Comparison of ENCODE assay signal across 21 cellular contexts in the genomic region with DNA sequence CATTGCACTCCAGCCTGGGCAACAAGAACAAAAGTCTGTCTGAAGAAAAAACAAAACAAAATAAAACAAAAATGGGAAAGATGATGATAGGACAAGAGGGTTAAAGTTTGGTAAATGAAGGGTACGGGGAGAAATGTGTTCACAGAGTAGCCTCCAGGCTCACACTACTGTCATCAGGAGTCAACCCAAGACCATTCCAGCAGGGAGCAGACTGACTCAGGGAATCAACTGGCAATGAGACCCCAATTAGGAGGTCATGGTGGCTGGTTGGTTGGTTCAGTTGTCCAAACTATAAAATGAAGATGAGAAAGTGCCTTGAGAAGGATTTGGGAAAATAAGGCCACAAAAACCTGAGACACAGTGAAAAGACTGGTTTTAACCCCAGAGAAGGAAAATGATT. TPM values are rescaled to one million over a fixed set of nuclear protein-coding genes. Genes with fewer than 3 reads are reported as not detected.
DNase-seq lines count a peak whose midpoint lies in the region; ATAC-seq and TF ChIP-seq lines count a peak whose summit lies in the region.
"Had no signal": no experiment of that assay in that cellular context is flagged by ENCODE, and none has a peak within 500 bp of the region (broad histone marks: within the 10 kb centered on the region; RNA-seq: fewer than 3 reads in every experiment).

No MANE protein-coding gene starts in this region.

- WGBS in endodermal cell (ENCODE audit: insufficient coverage in 1 of 2, insufficient read length in 1 of 2), 2 experiments = 75 to 88% methylated on average over 1 of the region's 1 CpG
- no CpG with 5 or more reads among the region's 1 CpG for WGBS in trophoblast cell (ENCODE audit: extremely low coverage, insufficient coverage, insufficient read length)

- H3K14ac ChIP-seq in trophoblast cell (ENCODE audit: low read length) = no peak overlapping the region

- no peak for TF ChIP-seq EP300 in Ishikawa (IDR thresholded peaks at IDR 0.05; ENCODE audit: borderline replicate concordance)

- no peak overlapping the region for H3K27ac ChIP-seq in endodermal cell (ENCODE audit: low read depth, low read length)
- no peak overlapping the region for H3K27ac ChIP-seq in trophoblast cell (ENCODE audit: low read depth, low read length)
- H3K27ac ChIP-seq: colonic mucosa, KMS-11, SJSA1, uterus had no signal

- no peak overlapping the region for H2AFZ ChIP-seq in trophoblast cell (ENCODE audit: insufficient read depth, low read length, poor library complexity)

- H3K4ac ChIP-seq in trophoblast cell (ENCODE audit: low read depth, low read length) = no peak overlapping the region

- H3K9me3 Mint-ChIP-seq in activated naive CD8-positive, alpha-beta T cell (ENCODE audit: low read depth) = peaks cover 5% of the 10 kb centered on the region
- H3K9me3 Mint-ChIP-seq in activated naive CD8-positive, alpha-beta T cell treated with anti-CD3 and anti-CD28 coated beads, Interleukin-2, amount 50 U/mL, for 24 hours = peaks cover 5% of the 10 kb centered on the region
- peaks cover 4% of the 10 kb centered on the region for H3K9me3 Mint-ChIP-seq in endodermal cell
- H3K9me3 Mint-ChIP-seq: HFFc6 had no signal

- H3K4me3 ChIP-seq in endodermal cell (ENCODE audit: low read length) (no peak overlapping the region), trophoblast cell (ENCODE audit: low read depth, low read length) (no peak overlapping the region)
- H3K4me3 ChIP-seq: colonic mucosa, SJSA1, uterus had no signal

- H4K91ac ChIP-seq in trophoblast cell (ENCODE audit: low read depth, low read length) = no peak overlapping the region

- no peaks in the 10 kb centered on the region for H3K4me1 ChIP-seq in endodermal cell (ENCODE audit: control insufficient read depth, insufficient read depth, low read length)
- no peaks in the 10 kb centered on the region for H3K4me1 ChIP-seq in trophoblast cell (ENCODE audit: control insufficient read depth in 1 of 2, insufficient read depth in 2 of 2, low read length in 2 of 2)
- H3K4me1 ChIP-seq: colonic mucosa, SJSA1, uterus had no signal

- no peak overlapping the region for H3K4me3 Mint-ChIP-seq in activated naive CD8-positive, alpha-beta T cell
- no peak overlapping the region for H3K4me3 Mint-ChIP-seq in activated naive CD8-positive, alpha-beta T cell treated with anti-CD3 and anti-CD28 coated beads, Interleukin-2, amount 50 U/mL, for 24 hours
- no peak overlapping the region for H3K4me3 Mint-ChIP-seq in endodermal cell
- H3K4me3 Mint-ChIP-seq: HFFc6 had no signal

- peak overlapping the region; percentile 1 for H3K27ac Mint-ChIP-seq in activated naive CD8-positive, alpha-beta T cell
- H3K27ac Mint-ChIP-seq in activated naive CD8-positive, alpha-beta T cell treated with anti-CD3 and anti-CD28 coated beads, Interleukin-2, amount 50 U/mL, for 24 hours = no peak overlapping the region
- no peak overlapping the region for H3K27ac Mint-ChIP-seq in endodermal cell
- H3K27ac Mint-ChIP-seq: HFFc6 had no signal

- H2BK120ac ChIP-seq in trophoblast cell (ENCODE audit: insufficient read depth, low read length, poor library complexity) = no peak overlapping the region

- peaks cover 10% of the 10 kb centered on the region for H3K4me1 Mint-ChIP-seq in activated naive CD8-positive, alpha-beta T cell (ENCODE audit: low read depth)
- H3K4me1 Mint-ChIP-seq in activated naive CD8-positive, alpha-beta T cell treated with anti-CD3 and anti-CD28 coated beads, Interleukin-2, amount 50 U/mL, for 24 hours = no peaks in the 10 kb centered on the region
- peaks cover 2% of the 10 kb centered on the region for H3K4me1 Mint-ChIP-seq in endodermal cell

- no peak overlapping the region for H4K12ac ChIP-seq in trophoblast cell (ENCODE audit: low read depth, low read length)

- H2BK5ac ChIP-seq in trophoblast cell (ENCODE audit: low read depth, low read length, poor library complexity) = no peak overlapping the region

- ATAC-seq in activated naive CD8-positive, alpha-beta T cell treated with anti-CD3 and anti-CD28 coated beads, Interleukin-2, amount 50 U/mL, for 24 hours = no peak
- ATAC-seq in sciatic nerve (no peak), omental fat pad (ENCODE audit: low FRiP score) (no peak), GM18867 (IDR thresholded peaks at IDR 0.05; ENCODE audit: unreplicated experiment) (no peak)

- TF ChIP-seq CTCF in endodermal cell (conservative IDR thresholded peaks at IDR 0.05) = peak; percentile 59
- no peak for TF ChIP-seq CTCF in omental fat pad (IDR thresholded peaks at IDR 0.05)

- H3K4me2 ChIP-seq in trophoblast cell (ENCODE audit: low read length) = no peak overlapping the region
- H3K4me2 ChIP-seq: KMS-11 had no signal

- H3K36me3 ChIP-seq in endodermal cell (ENCODE audit: control insufficient read depth, insufficient read depth, low read length) = no peaks in the 10 kb centered on the region
- H3K36me3 ChIP-seq in trophoblast cell (ENCODE audit: control insufficient read depth in 1 of 2, insufficient read depth in 2 of 2, low read length in 2 of 2) = no peaks in the 10 kb centered on the region
- H3K36me3 ChIP-seq: colonic mucosa, SJSA1, uterus had no signal

- no peak overlapping the region for H3K18ac ChIP-seq in trophoblast cell (ENCODE audit: low read length)

- H4K8ac ChIP-seq in trophoblast cell (ENCODE audit: low read depth, low read length) = no peak overlapping the region

- peak; percentile 30 for TF ChIP-seq RAD21 in Ishikawa (IDR thresholded peaks at IDR 0.05; ENCODE audit: low read depth)

- no peaks in the 10 kb centered on the region for H3K79me2 ChIP-seq in trophoblast cell (ENCODE audit: control insufficient read depth, insufficient read depth, low read length, poor library complexity)

- H3K27me3 ChIP-seq in endodermal cell (ENCODE audit: control insufficient read depth, insufficient read depth, low read length, poor library complexity, severe bottlenecking) = no peaks in the 10 kb centered on the region
- H3K27me3 ChIP-seq in trophoblast cell (ENCODE audit: insufficient read depth, low read length) = no peaks in the 10 kb centered on the region
- H3K27me3 ChIP-seq: colonic mucosa, SJSA1, uterus had no signal

- H3K36me3 Mint-ChIP-seq in activated naive CD8-positive, alpha-beta T cell = peaks cover 34% of the 10 kb centered on the region
- H3K36me3 Mint-ChIP-seq in activated naive CD8-positive, alpha-beta T cell treated with anti-CD3 and anti-CD28 coated beads, Interleukin-2, amount 50 U/mL, for 24 hours (ENCODE audit: low read depth) = peaks cover 56% of the 10 kb centered on the region
- no peaks in the 10 kb centered on the region for H3K36me3 Mint-ChIP-seq in endodermal cell (ENCODE audit: low read depth)

- no peak overlapping the region for H2AK5ac ChIP-seq in trophoblast cell (ENCODE audit: low read length)

- H3K27me3 Mint-ChIP-seq in activated naive CD8-positive, alpha-beta T cell = no peaks in the 10 kb centered on the region
- no peaks in the 10 kb centered on the region for H3K27me3 Mint-ChIP-seq in activated naive CD8-positive, alpha-beta T cell treated with anti-CD3 and anti-CD28 coated beads, Interleukin-2, amount 50 U/mL, for 24 hours
- H3K27me3 Mint-ChIP-seq in endodermal cell (ENCODE audit: insufficient read depth) = no peaks in the 10 kb centered on the region

- no peak overlapping the region for H3K23ac ChIP-seq in trophoblast cell (ENCODE audit: low read length)

- peaks cover 19% of the 10 kb centered on the region for H3K9me3 ChIP-seq in endodermal cell (ENCODE audit: control insufficient read depth, low read length)
- H3K9me3 ChIP-seq in trophoblast cell (ENCODE audit: insufficient read depth, low read depth, low read length) = no peaks in the 10 kb centered on the region
- H3K9me3 ChIP-seq: colonic mucosa, SJSA1, uterus had no signal

- no peaks in the 10 kb centered on the region for H3K79me1 ChIP-seq in trophoblast cell (ENCODE audit: low read length)

- no peak for DNase-seq in activated naive CD8-positive, alpha-beta T cell treated with anti-CD3 and anti-CD28 coated beads, Interleukin-2, amount 50 U/mL, for 24 hours
- DNase-seq in endodermal cell (peak; percentile 48), sciatic nerve (ENCODE audit: low spot score) (peak; percentile 5), trophoblast cell (no peak), omental fat pad (ENCODE audit: low spot score) (no peak)
- DNase-seq: activated CD4-positive, alpha-beta T cell treated with anti-CD3 and anti-CD28 coated beads for 1 hour; activated naive CD4-positive, alpha-beta T cell treated with anti-CD3 and anti-CD28 coated beads, Interleukin-2, amount 50 U/mL, for 16 hours; colonic mucosa; foreskin melanocyte; HFFc6; NCI-H1092 treated with DMSO at 0.1 percent for 48 hours; NCI-H526 treated with DMSO at 0.1 percent for 48 hours; PC-3; stimulated activated CD4-positive, alpha-beta T cell treated with anti-CD3 and anti-CD28 coated beads, Interleukin-1b, Interleukin-23, amount 100 ng/mL, for 48 hours; T1000; uterus had no signal

- H2BK12ac ChIP-seq in trophoblast cell (ENCODE audit: low read length) = no peak overlapping the region

- intact Hi-C loops in sciatic nerve (cut with DNase I) = no loop called here

- H3K9ac ChIP-seq in endodermal cell (ENCODE audit: extremely low read depth, low read length, poor library complexity, severe bottlenecking) = no peak overlapping the region
- no peak overlapping the region for H3K9ac ChIP-seq in trophoblast cell (ENCODE audit: low read length)
- H3K9ac ChIP-seq: KMS-11 had no signal

TF ChIP-seq in Ishikawa, 13 proteins besides CTCF, POLR2A, EP300 and RAD21 (continues in another document):
- TF ChIP-seq CEBPB (IDR thresholded peaks at IDR 0.05) (no peak), FOXM1 (IDR thresholded peaks at IDR 0.05; ENCODE audit: borderline replicate concordance, low read depth) (no peak), TAF1 (IDR thresholded peaks at IDR 0.05; ENCODE audit: low read depth) (no peak), EGR1 (IDR thresholded peaks at IDR 0.05) (no peak)

RNA-seq across cellular contexts. Expression of gene KLHL6, which starts 51.8 kb away (rescaled TPM):
- total RNA-seq in endodermal cell (under 1 TPM; 0.33 to 0.40 TPM), sciatic nerve (4.7 TPM), omental fat pad (10 to 100 TPM in 1 of 4 donors, 1 to 10 TPM in 3; 3.0 to 21.5 (median 6.5) TPM)
- 0.36 TPM for polyA plus RNA-seq in endodermal cell (2013, experiment 1 of 2)
- 0.58 TPM for polyA plus RNA-seq in endodermal cell (2013, experiment 2 of 2)
- polyA plus RNA-seq in trophoblast cell (2013) = 0.01 TPM in 2 replicates
- total RNA-seq: HFFc6, PC-3, SJSA1 had no signal

Comparison
In these comparisons a context has a peak if more than half of its experiments do, and no peak if none do; other contexts are left out.
1. DNase-seq: peak in endodermal cell (single experiment) and sciatic nerve (single experiment); none in activated naive CD8-positive, alpha-beta T cell treated with anti-CD3 and anti-CD28 coated beads, Interleukin-2, amount 50 U/mL, for 24 hours (single experiment), trophoblast cell (0 of 2) and omental fat pad (single experiment).